Comparison of ENCODE assay signal across 8 cellular contexts in the genomic region with DNA sequence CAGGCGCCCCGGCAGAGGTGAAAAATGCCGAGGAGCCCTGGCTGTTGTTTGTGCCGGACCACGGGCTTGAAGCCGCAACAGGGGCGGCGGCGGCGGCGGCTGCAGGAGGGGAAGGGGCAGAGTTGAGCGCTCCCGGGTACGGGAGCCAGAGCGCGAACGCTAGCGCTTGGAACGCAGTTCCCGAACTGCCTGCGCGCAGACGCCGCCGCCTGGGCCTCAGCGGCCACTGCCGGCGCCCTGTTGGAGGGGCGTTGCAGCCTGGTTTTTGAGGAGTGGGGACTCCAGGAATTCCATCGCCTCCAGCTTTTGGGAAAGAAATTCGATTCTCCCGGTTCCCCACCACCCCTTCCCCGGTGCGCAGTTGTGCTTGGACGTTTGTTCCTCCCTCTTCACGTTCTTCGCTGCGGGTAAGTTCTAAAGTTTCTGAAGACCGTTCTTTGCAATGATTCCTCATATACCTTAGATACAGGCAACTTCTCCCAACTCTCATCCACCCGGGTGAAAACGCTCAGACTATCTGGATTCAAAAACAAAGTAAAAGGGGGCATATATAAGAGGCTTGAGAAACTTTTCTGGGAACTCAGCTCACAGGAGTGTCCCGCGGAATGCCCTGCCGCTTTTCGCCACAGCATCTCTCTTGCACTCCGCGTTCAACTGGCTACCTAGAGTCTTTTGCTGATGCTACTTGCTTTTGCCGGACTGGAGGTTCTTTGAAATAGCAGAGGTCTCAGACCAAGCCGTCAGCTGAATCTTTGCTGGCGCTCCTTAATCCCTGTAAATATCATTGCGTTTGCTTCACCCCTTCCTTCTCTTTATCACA. TPM values are rescaled to one million over a fixed set of nuclear protein-coding genes. Genes with fewer than 3 reads are reported as not detected.
A peak's percentile ranks its signal among the peaks of the same experiment; 100 is the strongest.
DNase-seq lines count a peak whose midpoint lies in the region; ATAC-seq and TF ChIP-seq lines count a peak whose summit lies in the region.

No MANE protein-coding gene starts in this region.

- H3K27ac Mint-ChIP-seq in natural killer cell, result peak overlapping the region; percentile 78 to 92

- peaks cover 23% of the 10 kb centered on the region for H3K4me1 Mint-ChIP-seq in activated T-cell treated with anti-CD3 and anti-CD28 coated beads, Interleukin-2, amount 50 U/mL, for 4 hours (ENCODE audit: low read depth)
- peaks cover 43 to 57% of the 10 kb centered on the region in 2 donors for H3K4me1 Mint-ChIP-seq in natural killer cell

- DNase-seq in SIG-M5 treated with dmso at 0.1 percent for 504 hours (lab: John Stamatoyannopoulos, UW; ENCODE audit: unreplicated experiment), result peak; percentile 47
- no peak for DNase-seq in SIG-M5 (lab: John Stamatoyannopoulos, UW)
- peak; percentile 42 for DNase-seq in KBM-7
- no peak for DNase-seq in activated T-cell treated with anti-CD3 and anti-CD28 coated beads, Interleukin-2, amount 50 U/mL, for 4 hours
- DNase-seq in foreskin melanocyte, result peak; percentile 43
- peak; percentile 34 for DNase-seq in natural killer cell
- DNase-seq in cortex of kidney (lab: John Stamatoyannopoulos, UW), result no peak

- peaks cover 68% of the 10 kb centered on the region for H3K27me3 Mint-ChIP-seq in activated T-cell treated with anti-CD3 and anti-CD28 coated beads, Interleukin-2, amount 50 U/mL, for 4 hours (ENCODE audit: low read depth)
- peaks cover 8 to 11% of the 10 kb centered on the region in 2 donors for H3K27me3 Mint-ChIP-seq in natural killer cell (ENCODE audit: low read depth in 2 of 2)

- intact Hi-C loops in natural killer cell (cut with micrococcal nuclease), result loop anchor here (10.0 kb wide), 1 partner anchor 149 kb away; no protein-coding TSS in a partner anchor

- peak overlapping the region; percentile 81 for H3K4me3 Mint-ChIP-seq in activated T-cell treated with anti-CD3 and anti-CD28 coated beads, Interleukin-2, amount 50 U/mL, for 4 hours
- H3K4me3 Mint-ChIP-seq in natural killer cell, result peak overlapping the region; percentile 96

- in situ Hi-C loops in KBM-7 (cut with MboI; ENCODE audit: low pct_unique_long_range_greater_than_20kb, low sequenced_read_pairs), result no loop called here

- H3K36me3 Mint-ChIP-seq in activated T-cell treated with anti-CD3 and anti-CD28 coated beads, Interleukin-2, amount 50 U/mL, for 4 hours (ENCODE audit: insufficient read depth), result no peaks in the 10 kb centered on the region
- H3K36me3 Mint-ChIP-seq in natural killer cell, result no peaks in the 10 kb centered on the region

- H3K9me3 Mint-ChIP-seq in activated T-cell treated with anti-CD3 and anti-CD28 coated beads, Interleukin-2, amount 50 U/mL, for 4 hours, result no peaks in the 10 kb centered on the region
- H3K9me3 Mint-ChIP-seq in natural killer cell, result peaks cover 0 to 2% of the 10 kb centered on the region in 2 donors

- no peak for TF ChIP-seq CTCF in natural killer cell (IDR thresholded peaks at IDR 0.05)

- ATAC-seq in activated T-cell treated with anti-CD3 and anti-CD28 coated beads, Interleukin-2, amount 50 U/mL, for 4 hours, result peak; percentile 26 to 34
- ATAC-seq in natural killer cell, result no peak
- ATAC-seq in GM21390 (IDR thresholded peaks at IDR 0.05; ENCODE audit: unreplicated experiment), result no peak

RNA-seq across cellular contexts. Expression of gene FAT4, which starts 1.0 kb away (rescaled TPM):
- total RNA-seq in activated T-cell treated with anti-CD3 and anti-CD28 coated beads, Interleukin-2, amount 50 U/mL, for 4 hours, result under 1 TPM; 0.03 TPM
- 1 to 10 TPM; 4.5 to 8.0 (median 5.1) TPM for total RNA-seq in natural killer cell

Comparison
In these comparisons a context has a peak if more than half of its experiments do, and no peak if none do; other contexts are left out.
1. DNase-seq: peak in SIG-M5 treated with dmso at 0.1 percent for 504 hours (single experiment), KBM-7 (single experiment), foreskin melanocyte (single experiment) and natural killer cell (single experiment); none in SIG-M5 (single experiment), activated T-cell treated with anti-CD3 and anti-CD28 coated beads, Interleukin-2, amount 50 U/mL, for 4 hours (single experiment) and cortex of kidney (single experiment).
2. ATAC-seq: peak in activated T-cell treated with anti-CD3 and anti-CD28 coated beads, Interleukin-2, amount 50 U/mL, for 4 hours (2 of 2); none in natural killer cell (0 of 3) and GM21390 (single experiment).
3. RNA of gene FAT4, which starts 1.0 kb away (total RNA-seq): 4.5 to 8.0 TPM in natural killer cell; 0.03 TPM in activated T-cell treated with anti-CD3 and anti-CD28 coated beads, Interleukin-2, amount 50 U/mL, for 4 hours; every median in the first group is over 4 times any median in the second.